ENCODE assay signal across 21 cellular contexts in genomic region chr1:190578531-190578930, GRCh38.
"Had no signal": no experiment of that assay in that cellular context is flagged by ENCODE, and none has a peak within 500 bp of the region (broad histone marks: within the 10 kb centered on the region; RNA-seq: fewer than 3 reads in every experiment).

No MANE protein-coding gene starts in this region.

- H3K4me3 ChIP-seq: breast epithelium, spleen had no signal

- H3K27me3 Mint-ChIP-seq: activated CD4-positive, alpha-beta T cell treated with anti-CD3 and anti-CD28 coated beads, Interleukin-2, amount 10 ng/mL, durations not matched to agents 24 days and 14 days; activated naive CD8-positive, alpha-beta T cell treated with anti-CD3 and anti-CD28 coated beads, Interleukin-2, amount 50 U/mL, for 24 hours; activated T-cell treated with anti-CD3 and anti-CD28 coated beads, Interleukin-2, amount 50 U/mL, for 24 hours; dendritic cell treated with granulocyte-macrophage colony-stimulating factor and Interleukin-4, amounts not matched to agents 40 ng/mL and 50 ng/mL, for 4 days; effector memory CD8-positive, alpha-beta T cell; naive thymus-derived CD8-positive, alpha-beta T cell had no signal

- H3K4me1 Mint-ChIP-seq: activated CD4-positive, alpha-beta T cell treated with anti-CD3 and anti-CD28 coated beads, Interleukin-2, amount 10 ng/mL, durations not matched to agents 24 days and 14 days; activated naive CD8-positive, alpha-beta T cell treated with anti-CD3 and anti-CD28 coated beads, Interleukin-2, amount 50 U/mL, for 24 hours; naive thymus-derived CD8-positive, alpha-beta T cell had no signal

- H3K27me3 ChIP-seq: breast epithelium, foreskin keratinocyte, neutrophil, spleen had no signal

- ATAC-seq: activated CD8-positive, alpha-beta T cell treated with anti-CD3 and anti-CD28 coated beads, Interleukin-2, amount 10 ng/mL, durations not matched to agents 7 days and 5 days; activated naive CD8-positive, alpha-beta T cell treated with anti-CD3 and anti-CD28 coated beads, Interleukin-2, amount 50 U/mL, for 24 hours; effector memory CD8-positive, alpha-beta T cell; foreskin keratinocyte; left cardiac atrium; naive thymus-derived CD8-positive, alpha-beta T cell had no signal

- H3K9ac ChIP-seq: parathyroid adenoma had no signal

- H3K27ac Mint-ChIP-seq: activated CD4-positive, alpha-beta T cell treated with anti-CD3 and anti-CD28 coated beads, Interleukin-2, amount 10 ng/mL, durations not matched to agents 24 days and 14 days; activated CD8-positive, alpha-beta T cell treated with anti-CD3 and anti-CD28 coated beads, Interleukin-2, amount 10 ng/mL, durations not matched to agents 7 days and 5 days; activated naive CD4-positive, alpha-beta T cell treated with anti-CD3 and anti-CD28 coated beads for 36 hours; activated naive CD8-positive, alpha-beta T cell treated with anti-CD3 and anti-CD28 coated beads, Interleukin-2, amount 50 U/mL, for 24 hours; activated T-cell treated with anti-CD3 and anti-CD28 coated beads, Interleukin-2, amount 50 U/mL, for 24 hours; activated T-helper 2 cell treated with anti-CD3 and anti-CD28 coated beads, Interferon-gamma antibody, Interleukin-2, Interleukin-4, amounts not matched to agents 10 μg/mL and 5 μg/mL and 100 μg/mL, durations not matched to agents 14 hours and 24 hours and 36 hours; dendritic cell treated with granulocyte-macrophage colony-stimulating factor and Interleukin-4, amounts not matched to agents 40 ng/mL and 50 ng/mL, for 4 days; effector memory CD8-positive, alpha-beta T cell; naive thymus-derived CD8-positive, alpha-beta T cell; T-helper 2 cell treated with Interferon-gamma antibody and Interleukin-4, amounts not matched to agents 5 μg/mL and 100 μg/mL, for 36 hours had no signal

- FAIRE-seq: islet of Langerhans had no signal

- H3K4me1 ChIP-seq: breast epithelium, foreskin keratinocyte, parathyroid adenoma, spleen had no signal

- DNase-seq: activated CD4-positive, alpha-beta T cell treated with anti-CD3 and anti-CD28 coated beads, Interleukin-2, amount 10 ng/mL, durations not matched to agents 24 days and 14 days; activated CD4-positive, CD25-positive, alpha-beta regulatory T cell; activated CD8-positive, alpha-beta T cell treated with anti-CD3 and anti-CD28 coated beads, Interleukin-2, amount 10 ng/mL, durations not matched to agents 7 days and 5 days; activated naive CD4-positive, alpha-beta T cell treated with anti-CD3 and anti-CD28 coated beads for 36 hours; activated naive CD8-positive, alpha-beta T cell treated with anti-CD3 and anti-CD28 coated beads, Interleukin-2, amount 50 U/mL, for 24 hours; activated T-cell treated with anti-CD3 and anti-CD28 coated beads, Interleukin-2, amount 50 U/mL, for 24 hours; aorta; effector memory CD8-positive, alpha-beta T cell; foreskin keratinocyte; hippocampal formation; left cardiac atrium; naive thymus-derived CD8-positive, alpha-beta T cell; spleen; stimulated activated naive CD4-positive, alpha-beta T cell had no signal

- H2AFZ ChIP-seq: parathyroid adenoma had no signal

- H3K9me3 ChIP-seq: breast epithelium, neutrophil, spleen had no signal

- H3K9me3 Mint-ChIP-seq: activated CD4-positive, alpha-beta T cell treated with anti-CD3 and anti-CD28 coated beads, Interleukin-2, amount 10 ng/mL, durations not matched to agents 24 days and 14 days; dendritic cell treated with granulocyte-macrophage colony-stimulating factor and Interleukin-4, amounts not matched to agents 40 ng/mL and 50 ng/mL, for 4 days had no signal

- H3K27ac ChIP-seq: breast epithelium, foreskin keratinocyte, neutrophil, parathyroid adenoma, spleen had no signal

- H3K4me3 Mint-ChIP-seq: activated CD4-positive, alpha-beta T cell treated with anti-CD3 and anti-CD28 coated beads, Interleukin-2, amount 10 ng/mL, durations not matched to agents 24 days and 14 days; activated CD8-positive, alpha-beta T cell treated with anti-CD3 and anti-CD28 coated beads, Interleukin-2, amount 10 ng/mL, durations not matched to agents 7 days and 5 days; activated naive CD4-positive, alpha-beta T cell treated with anti-CD3 and anti-CD28 coated beads for 36 hours; activated naive CD8-positive, alpha-beta T cell treated with anti-CD3 and anti-CD28 coated beads, Interleukin-2, amount 50 U/mL, for 24 hours; activated T-cell treated with anti-CD3 and anti-CD28 coated beads, Interleukin-2, amount 50 U/mL, for 24 hours; dendritic cell treated with granulocyte-macrophage colony-stimulating factor and Interleukin-4, amounts not matched to agents 40 ng/mL and 50 ng/mL, for 4 days; effector memory CD8-positive, alpha-beta T cell; naive thymus-derived CD8-positive, alpha-beta T cell; T-helper 2 cell treated with Interferon-gamma antibody and Interleukin-4, amounts not matched to agents 5 μg/mL and 100 μg/mL, for 36 hours had no signal

- H3K36me3 ChIP-seq: breast epithelium, neutrophil, spleen had no signal
